In the genomic region with DNA sequence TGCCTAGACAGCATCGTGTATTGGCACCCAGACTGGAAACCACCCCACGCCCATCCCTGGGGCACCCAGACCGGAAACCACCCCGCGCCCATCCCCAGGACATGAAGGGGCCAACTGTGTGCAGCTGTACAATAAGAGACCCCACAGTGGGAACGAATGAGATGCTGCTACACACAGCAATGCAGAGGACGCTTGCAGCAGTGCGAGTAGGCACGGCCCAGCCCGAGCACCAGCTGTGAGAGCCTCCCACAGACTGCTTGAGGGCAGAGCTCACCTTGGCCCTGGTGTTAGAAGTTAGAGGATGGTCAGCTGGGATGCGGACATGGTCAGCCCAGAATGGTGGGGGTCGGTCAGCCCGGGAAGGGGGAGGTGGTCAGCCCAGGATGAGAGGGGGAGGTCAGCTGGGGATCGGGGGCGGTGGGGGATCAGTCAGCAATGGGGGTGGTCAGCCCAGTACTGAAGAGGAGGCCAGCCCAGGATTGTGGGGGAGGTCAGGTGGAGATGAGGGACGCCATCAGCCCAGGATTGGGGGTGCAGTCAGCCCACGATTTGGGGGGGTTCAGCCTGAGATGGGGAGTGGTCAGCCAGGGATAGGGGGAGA, we compare ENCODE assay signal across 2 cellular contexts.
TF ChIP-seq lines count a peak whose summit lies in the region.

No MANE protein-coding gene starts in this region.

TF ChIP-seq in IMR-90, 13 proteins besides CTCF, POLR2A, EP300 and RAD21:
- TF ChIP-seq MAZ (IDR thresholded peaks at IDR 0.05; ENCODE audit: borderline replicate concordance, low read depth, low read length) = no peak
- TF ChIP-seq BHLHE40 (IDR thresholded peaks at IDR 0.05; ENCODE audit: low read depth, low read length) = no peak
- TF ChIP-seq FOS (IDR thresholded peaks at IDR 0.05; ENCODE audit: low read depth, low read length) = no peak
- TF ChIP-seq RFX5 (IDR thresholded peaks at IDR 0.05; ENCODE audit: low read depth, low read length) = no peak
- TF ChIP-seq NFE2L2 (IDR thresholded peaks at IDR 0.05; ENCODE audit: low read depth, low read length) = no peak
TF ChIP-seq in IMR-90: peak in this region for 0.

TF ChIP-seq in H1, 55 proteins besides CTCF, POLR2A, EP300 and RAD21:
- TF ChIP-seq ASH2L (IDR thresholded peaks at IDR 0.05; ENCODE audit: low read length) = no peak
- TF ChIP-seq SRF (IDR thresholded peaks at IDR 0.05; ENCODE audit: low read depth, low read length) = no peak
- no peak for TF ChIP-seq RFX5 (IDR thresholded peaks at IDR 0.05; ENCODE audit: borderline replicate concordance, low read depth, low read length)
- no peak for TF ChIP-seq ZNF274 (IDR thresholded peaks at IDR 0.05; ENCODE audit: borderline replicate concordance, extremely low read depth, low read length)
- no peak for TF ChIP-seq CREB1 (IDR thresholded peaks at IDR 0.05)
- no peak for TF ChIP-seq PHF8 (conservative IDR thresholded peaks at IDR 0.05; ENCODE audit: low read depth, low read length)
- TF ChIP-seq RBBP5 (IDR thresholded peaks at IDR 0.05; ENCODE audit: borderline replicate concordance, low read depth, low read length) = no peak
- TF ChIP-seq KDM4A (IDR thresholded peaks at IDR 0.05; ENCODE audit: low read depth, low read length, severe bottlenecking) = no peak
- TF ChIP-seq CBX8 (IDR thresholded peaks at IDR 0.05; ENCODE audit: borderline replicate concordance, low read depth, low read length) = no peak
